ENCODE assay signal across 20 cellular contexts in the genomic region with DNA sequence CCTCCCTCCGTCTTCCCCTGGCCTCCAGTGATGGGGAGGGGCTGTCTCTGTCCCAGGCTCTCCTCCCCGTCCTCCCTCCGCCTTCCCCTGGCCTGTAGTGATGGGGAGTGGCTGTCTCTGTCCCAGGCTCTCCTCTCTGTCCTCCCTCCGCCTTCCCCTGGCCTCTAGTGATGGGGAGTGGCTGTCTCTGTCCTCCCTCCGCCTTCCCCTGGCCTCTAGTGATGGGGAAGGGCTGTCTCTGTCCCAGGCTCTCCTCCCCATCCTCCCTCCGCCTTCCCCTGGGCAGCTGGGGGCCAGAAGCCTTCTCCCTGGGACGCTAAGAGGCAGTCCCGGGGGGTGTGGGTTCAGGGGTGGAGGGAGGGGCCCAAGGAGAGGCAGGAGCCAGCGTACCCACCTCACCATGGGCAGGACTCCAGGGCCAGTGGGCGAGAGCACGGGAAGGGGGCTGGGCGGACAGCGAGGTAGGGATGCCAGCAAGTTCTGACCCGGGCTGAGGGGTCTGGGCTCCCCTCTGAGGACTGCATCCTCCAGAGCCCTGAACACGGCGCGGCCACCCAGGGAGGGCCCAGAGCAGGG. TPM values are rescaled to one million over a fixed set of nuclear protein-coding genes. Genes with fewer than 3 reads are reported as not detected.
"Had no signal": no experiment of that assay in that cellular context is flagged by ENCODE, and none has a peak within 500 bp of the region (broad histone marks: within the 10 kb centered on the region; RNA-seq: fewer than 3 reads in every experiment).

No MANE protein-coding gene starts in this region.

- H3K27ac ChIP-seq: cardiac muscle cell, colonic mucosa, lower lobe of right lung, ovary, upper lobe of left lung had no signal

- H3K27me3 ChIP-seq: cardiac muscle cell, ovary had no signal

- H3K4me1 ChIP-seq: colonic mucosa had no signal

- H3K36me3 ChIP-seq: cardiac muscle cell, colonic mucosa, lower lobe of right lung, ovary had no signal

- DNase-seq: activated CD4-positive, alpha-beta T cell treated with anti-CD3 and anti-CD28 coated beads for 4 hours; activated CD8-positive, alpha-beta T cell treated with anti-CD3 and anti-CD28 coated beads for 36 hours; activated effector memory CD4-positive, alpha-beta T cell treated with Interleukin-2 at 50 U/mL for 16 hours; activated naive CD4-positive, alpha-beta T cell treated with anti-CD3 and anti-CD28 coated beads, Interleukin-2, amount 50 U/mL, for 16 hours; activated T-cell treated with anti-CD3 and anti-CD28 coated beads, Interleukin-2, amount 50 U/mL, for 4 hours; colonic mucosa; hippocampal formation; kidney glomerular epithelial cell; small intestine; T-helper 2 cell had no signal

- ATAC-seq: activated CD8-positive, alpha-beta T cell treated with anti-CD3 and anti-CD28 coated beads for 36 hours; activated T-cell treated with anti-CD3 and anti-CD28 coated beads, Interleukin-2, amount 50 U/mL, for 4 hours; lower lobe of right lung; WTC11 had no signal

- H3K4me3 ChIP-seq: cardiac muscle cell, colonic mucosa, esophagus muscularis mucosa, lower lobe of right lung, ovary, upper lobe of left lung had no signal

- H3K9me3 ChIP-seq: colonic mucosa, esophagus muscularis mucosa, lower lobe of right lung, ovary, upper lobe of left lung had no signal

RNA-seq across cellular contexts. Expression of a gene that starts 14.8 kb away (rescaled TPM):
- total RNA-seq: activated CD8-positive, alpha-beta T cell treated with anti-CD3 and anti-CD28 coated beads for 36 hours; activated T-cell treated with anti-CD3 and anti-CD28 coated beads, Interleukin-2, amount 50 U/mL, for 4 hours; colonic mucosa; esophagus muscularis mucosa; fibroblast of villous mesenchyme; glomerular endothelial cell; lower lobe of right lung; neural crest cell; ovary; temporal lobe had no signal
- polyA plus RNA-seq: ovary, small intestine had no signal

RNA-seq across cellular contexts. Expression of a gene that starts 27.3 kb away (rescaled TPM):
- total RNA-seq: activated CD8-positive, alpha-beta T cell treated with anti-CD3 and anti-CD28 coated beads for 36 hours; colonic mucosa; esophagus muscularis mucosa; fibroblast of villous mesenchyme; glomerular endothelial cell; lower lobe of right lung; ovary; temporal lobe; upper lobe of left lung had no signal
- polyA plus RNA-seq: cardiac muscle cell, ovary had no signal

RNA-seq across cellular contexts. Expression of a gene that starts 52.8 kb away (rescaled TPM):
- total RNA-seq: cardiac muscle cell, neural crest cell had no signal
- polyA plus RNA-seq: cardiac muscle cell had no signal
